In genomic region chr14:59483360-59483759, GRCh38 we compare ENCODE assay signal across 8 cellular contexts. TPM values are rescaled to one million over a fixed set of nuclear protein-coding genes. Genes with fewer than 3 reads are reported as not detected.
DNase-seq lines count a peak whose midpoint lies in the region; ATAC-seq and TF ChIP-seq lines count a peak whose summit lies in the region.

No MANE protein-coding gene starts in this region.

- H3K27me3 Mint-ChIP-seq in activated CD8-positive, alpha-beta memory T cell treated with anti-CD3 and anti-CD28 coated beads, Interleukin-2, amount 10 ng/mL, durations not matched to agents 7 days and 5 days, result no peaks in the 10 kb centered on the region
- H3K27me3 Mint-ChIP-seq in endodermal cell (ENCODE audit: insufficient read depth), result no peaks in the 10 kb centered on the region

- peak overlapping the region; percentile 97 for H3K4me3 Mint-ChIP-seq in activated CD8-positive, alpha-beta memory T cell treated with anti-CD3 and anti-CD28 coated beads, Interleukin-2, amount 10 ng/mL, durations not matched to agents 7 days and 5 days
- H3K4me3 Mint-ChIP-seq in endodermal cell, result peak overlapping the region; percentile 78

- H3K9me3 Mint-ChIP-seq in activated CD8-positive, alpha-beta memory T cell treated with anti-CD3 and anti-CD28 coated beads, Interleukin-2, amount 10 ng/mL, durations not matched to agents 7 days and 5 days (ENCODE audit: low read depth), result no peaks in the 10 kb centered on the region
- no peaks in the 10 kb centered on the region for H3K9me3 Mint-ChIP-seq in endodermal cell

- H3K27me3 ChIP-seq in SJCRH30, result no peaks in the 10 kb centered on the region
- no peaks in the 10 kb centered on the region for H3K27me3 ChIP-seq in endodermal cell (ENCODE audit: control insufficient read depth, insufficient read depth, low read length, poor library complexity, severe bottlenecking)
- H3K27me3 ChIP-seq in muscle layer of duodenum (ENCODE audit: low read depth, low read length), result no peaks in the 10 kb centered on the region

- no peak for TF ChIP-seq CTCF in endodermal cell (conservative IDR thresholded peaks at IDR 0.05)

- no peaks in the 10 kb centered on the region for H3K9me3 ChIP-seq in SJCRH30 (replicated peaks)
- H3K9me3 ChIP-seq in endodermal cell (ENCODE audit: control insufficient read depth, low read length), result no peaks in the 10 kb centered on the region
- H3K9me3 ChIP-seq in muscle layer of duodenum (ENCODE audit: control insufficient read depth in 1 of 2, low read length in 2 of 2), result no peaks in the 10 kb centered on the region

- peaks cover 5% of the 10 kb centered on the region; the same call in 1 of the 2 replicates for H3K4me1 ChIP-seq in SJCRH30
- H3K4me1 ChIP-seq in endodermal cell (ENCODE audit: control insufficient read depth, insufficient read depth, low read length), result peaks cover 9% of the 10 kb centered on the region
- peaks cover 30 to 43% of the 10 kb centered on the region in 2 donors for H3K4me1 ChIP-seq in muscle layer of duodenum (ENCODE audit: control insufficient read depth in 1 of 2, insufficient read depth in 2 of 2, low read length in 2 of 2)

- peaks cover 18% of the 10 kb centered on the region for H3K36me3 Mint-ChIP-seq in activated CD8-positive, alpha-beta memory T cell treated with anti-CD3 and anti-CD28 coated beads, Interleukin-2, amount 10 ng/mL, durations not matched to agents 7 days and 5 days
- H3K36me3 Mint-ChIP-seq in endodermal cell (ENCODE audit: low read depth), result peaks cover 19% of the 10 kb centered on the region

- H3K4me3 ChIP-seq in SJCRH30 (peak overlapping the region; percentile 94), endodermal cell (ENCODE audit: low read length) (peak overlapping the region; percentile 99), muscle layer of duodenum (ENCODE audit: low read depth in 1 of 2, low read length in 2 of 2) (peak overlapping the region; percentile 97 to 99)

- H3K36me3 ChIP-seq in SJCRH30 (peaks cover 11% of the 10 kb centered on the region), endodermal cell (ENCODE audit: control insufficient read depth, insufficient read depth, low read length) (peaks cover 15% of the 10 kb centered on the region), muscle layer of duodenum (ENCODE audit: control insufficient read depth in 1 of 2, insufficient read depth in 2 of 2, low read length in 2 of 2) (peaks cover 4 to 22% of the 10 kb centered on the region in 2 donors)

- peak overlapping the region; percentile 93 for H3K27ac ChIP-seq in SJCRH30
- no peak overlapping the region for H3K27ac ChIP-seq in endodermal cell (ENCODE audit: low read depth, low read length)
- peak overlapping the region; percentile 92 for H3K27ac ChIP-seq in muscle layer of duodenum (ENCODE audit: low read length)

- peaks cover 60% of the 10 kb centered on the region for H3K4me1 Mint-ChIP-seq in activated CD8-positive, alpha-beta memory T cell treated with anti-CD3 and anti-CD28 coated beads, Interleukin-2, amount 10 ng/mL, durations not matched to agents 7 days and 5 days
- peaks cover 25% of the 10 kb centered on the region for H3K4me1 Mint-ChIP-seq in endodermal cell

- peak overlapping the region; percentile 82 for H3K9ac ChIP-seq in endodermal cell (ENCODE audit: extremely low read depth, low read length, poor library complexity, severe bottlenecking)

- 2% methylated on average over 6 to 14 of the region's 14 CpGs for WGBS in endodermal cell (ENCODE audit: insufficient coverage in 1 of 2, insufficient read length in 1 of 2), 2 experiments

- CTCF ChIA-PET in activated CD8-positive, alpha-beta memory T cell treated with anti-CD3 and anti-CD28 coated beads, Interleukin-2, amount 10 ng/mL, durations not matched to agents 7 days and 5 days (lab: Charles Lee), result interaction anchor here (1.3 to 1.7 kb wide), 3 partner anchors 19 to 682 kb away, joined by 3 to 7 read pairs (median 3); partner anchors contain the start of gene DHRS7

- no peak for DNase-seq in activated CD8-positive, alpha-beta memory T cell treated with anti-CD3 and anti-CD28 coated beads, Interleukin-2, amount 10 ng/mL, durations not matched to agents 7 days and 5 days
- DNase-seq in activated CD8-positive, alpha-beta memory T cell treated with anti-CD3 and anti-CD28 coated beads, Interleukin-2, amount 50 U/mL, for 4 hours, result no peak
- DNase-seq in SJCRH30, result peak; percentile 35 to 45
- no peak for DNase-seq in endodermal cell

- H3K27ac Mint-ChIP-seq in activated CD8-positive, alpha-beta memory T cell treated with anti-CD3 and anti-CD28 coated beads, Interleukin-2, amount 10 ng/mL, durations not matched to agents 7 days and 5 days, result peak overlapping the region; percentile 94
- H3K27ac Mint-ChIP-seq in endodermal cell, result peak overlapping the region; percentile 86

- no peak for ATAC-seq in activated CD8-positive, alpha-beta memory T cell treated with anti-CD3 and anti-CD28 coated beads, Interleukin-2, amount 10 ng/mL, durations not matched to agents 7 days and 5 days
- ATAC-seq in HG02610 (IDR thresholded peaks at IDR 0.05; ENCODE audit: unreplicated experiment) (no peak), HG03039 (IDR thresholded peaks at IDR 0.05; ENCODE audit: unreplicated experiment) (no peak), HG03460 (IDR thresholded peaks at IDR 0.05; ENCODE audit: unreplicated experiment) (no peak)

RNA-seq across cellular contexts. Expression of gene L3HYPDH, which starts 0.8 kb away (rescaled TPM):
- total RNA-seq in activated CD8-positive, alpha-beta memory T cell treated with anti-CD3 and anti-CD28 coated beads, Interleukin-2, amount 10 ng/mL, durations not matched to agents 7 days and 5 days, result 10 to 100 TPM; 11.0 to 26.7 TPM
- 10.5 and 13.7 TPM in 2 replicates for total RNA-seq in SJCRH30 (2014; rRNA removed; shearing (Covaris generic))
- 10 to 100 TPM; 24.7 to 30.3 TPM for total RNA-seq in endodermal cell
- polyA plus RNA-seq in endodermal cell (2013, experiment 1 of 2), result 15.1 TPM
- 14.0 TPM for polyA plus RNA-seq in endodermal cell (2013, experiment 2 of 2)

RNA-seq across cellular contexts. Expression of gene JKAMP, which starts 1.0 kb away (rescaled TPM):
- total RNA-seq in activated CD8-positive, alpha-beta memory T cell treated with anti-CD3 and anti-CD28 coated beads, Interleukin-2, amount 10 ng/mL, durations not matched to agents 7 days and 5 days, result 10 to 100 TPM; 20.3 to 25.0 TPM
- 55.7 and 65.0 TPM in 2 replicates for total RNA-seq in SJCRH30 (2014; rRNA removed; shearing (Covaris generic))
- total RNA-seq in endodermal cell, result 10 to 100 TPM; 42.5 to 57.2 TPM
- 70.5 TPM for polyA plus RNA-seq in endodermal cell (2013, experiment 1 of 2)
- 66.5 TPM for polyA plus RNA-seq in endodermal cell (2013, experiment 2 of 2)

RNA-seq across cellular contexts. Expression of gene GPR135, which starts 18.2 kb away (rescaled TPM):
- 1 to 10 TPM; 1.3 to 2.1 TPM for total RNA-seq in activated CD8-positive, alpha-beta memory T cell treated with anti-CD3 and anti-CD28 coated beads, Interleukin-2, amount 10 ng/mL, durations not matched to agents 7 days and 5 days
- total RNA-seq in SJCRH30 (2014; rRNA removed; shearing (Covaris generic)), result 1.8 and 2.3 TPM in 2 replicates
- 1 to 10 TPM; 4.1 to 4.5 TPM for total RNA-seq in endodermal cell
- polyA plus RNA-seq in endodermal cell (2013, experiment 1 of 2), result 1.5 TPM
- polyA plus RNA-seq in endodermal cell (2013, experiment 2 of 2), result 1.6 TPM

Comparison
In these comparisons a context has a peak if more than half of its experiments do, and no peak if none do; other contexts are left out.
1. DNase-seq: peak in SJCRH30 (2 of 2); none in activated CD8-positive, alpha-beta memory T cell treated with anti-CD3 and anti-CD28 coated beads, Interleukin-2, amount 10 ng/mL, durations not matched to agents 7 days and 5 days (single experiment), activated CD8-positive, alpha-beta memory T cell treated with anti-CD3 and anti-CD28 coated beads, Interleukin-2, amount 50 U/mL, for 4 hours (single experiment) and endodermal cell (single experiment).
2. Peak in every context shown above with its lines, with median percentiles within 50 percentile points of each other: H3K4me3 ChIP-seq.